ENCODE assay signal across 8 cellular contexts in genomic region chr1:25615563-25616079, GRCh38. TPM values are rescaled to one million over a fixed set of nuclear protein-coding genes. Genes with fewer than 3 reads are reported as not detected.
A peak's percentile ranks its signal among the peaks of the same experiment; 100 is the strongest.
DNase-seq lines count a peak whose midpoint lies in the region; ATAC-seq and TF ChIP-seq lines count a peak whose summit lies in the region.

No MANE protein-coding gene starts in this region.

- no peak for TF ChIP-seq EP300 in upper lobe of left lung (IDR thresholded peaks at IDR 0.05)

- intact Hi-C loops in lower lobe of right lung (cut with DNase I): loop anchor here (10.0 kb wide), 1 partner anchor 179 kb away; no protein-coding TSS in a partner anchor

- H3K4me1 ChIP-seq in BLaER1: peaks cover 49% of the 10 kb centered on the region
- peaks cover 47% of the 10 kb centered on the region for H3K4me1 ChIP-seq in lower lobe of right lung
- peaks cover 36 to 45% (median 40%) of the 10 kb centered on the region in 4 donors for H3K4me1 ChIP-seq in upper lobe of left lung

- peak overlapping the region; percentile 81 for H3K4me3 ChIP-seq in BLaER1
- H3K4me3 ChIP-seq in lower lobe of right lung: peak overlapping the region; percentile 63
- peak overlapping the region; percentile 39 to 93 (median 83) for H3K4me3 ChIP-seq in upper lobe of left lung

- TF ChIP-seq CTCF in lower lobe of right lung (IDR thresholded peaks at IDR 0.05) (no peak), upper lobe of left lung (IDR thresholded peaks at IDR 0.05) (no peak)

- no peaks in the 10 kb centered on the region for H3K36me3 ChIP-seq in BLaER1
- H3K36me3 ChIP-seq in lower lobe of right lung: no peaks in the 10 kb centered on the region
- H3K36me3 ChIP-seq in upper lobe of left lung: no peaks in the 10 kb centered on the region

- ATAC-seq in HG02759 (IDR thresholded peaks at IDR 0.05; ENCODE audit: unreplicated experiment) (peak; percentile 4), lower lobe of right lung (no peak), upper lobe of left lung (ENCODE audit: low FRiP score in 2 of 2) (peak in 1 of 2 donors; percentile 43)

- no peak for TF ChIP-seq POLR2A in upper lobe of left lung (IDR thresholded peaks at IDR 0.05)

- peaks cover 13% of the 10 kb centered on the region; the same call in 1 of the 2 replicates for H4K20me1 ChIP-seq in BLaER1

- 12 to 39% methylated on average over 4 to 12 of the region's 12 CpGs for WGBS in upper lobe of left lung, 2 donors

- H3K9me3 ChIP-seq in BLaER1 (no peaks in the 10 kb centered on the region), lower lobe of right lung (no peaks in the 10 kb centered on the region), upper lobe of left lung (no peaks in the 10 kb centered on the region)

- peak overlapping the region; percentile 100 for H3K4me2 ChIP-seq in BLaER1

- H3K27me3 ChIP-seq in BLaER1: peaks cover 29% of the 10 kb centered on the region
- H3K27me3 ChIP-seq in lower lobe of right lung (ENCODE audit: low read depth): no peaks in the 10 kb centered on the region
- H3K27me3 ChIP-seq in upper lobe of left lung: peaks cover 0 to 5% (median 0%) of the 10 kb centered on the region in 4 donors

- H3K9ac ChIP-seq in BLaER1: peak overlapping the region; percentile 49; the same call in 1 of the 2 replicates

- no peak overlapping the region for H3K27ac ChIP-seq in BLaER1
- H3K27ac ChIP-seq in lower lobe of right lung: peak overlapping the region; percentile 66
- peak overlapping the region; percentile 70 to 87 (median 86) for H3K27ac ChIP-seq in upper lobe of left lung

- DNase-seq in astrocyte of the hippocampus (ENCODE audit: low read depth, low spot score): peak; percentile 15
- DNase-seq in lower lobe of right lung: no peak
- no peak for DNase-seq in upper lobe of left lung
- DNase-seq in stimulated activated CD4-positive, alpha-beta T cell treated with anti-CD3 and anti-CD28 coated beads, Interleukin-2, amount 100 ng/mL, for 48 hours: no peak
- no peak for DNase-seq in NOMO-1 treated with dmso at 0.1 percent for 144 hours (lab: John Stamatoyannopoulos, UW; ENCODE audit: unreplicated experiment)
- no peak for DNase-seq in NCI-H2081 treated with DMSO at 0.1 percent for 48 hours (lab: John Stamatoyannopoulos, UW)

RNA-seq across cellular contexts. Expression of gene MAN1C1, which starts 1.0 kb away (rescaled TPM):
- total RNA-seq in lower lobe of right lung: 20.4 TPM
- total RNA-seq in upper lobe of left lung: 10 to 100 TPM in 4 of 6 donors, 1 to 10 TPM in 2; 5.3 to 32.5 (median 16.2) TPM
